ENCODE assay signal across 11 cellular contexts in the genomic region with DNA sequence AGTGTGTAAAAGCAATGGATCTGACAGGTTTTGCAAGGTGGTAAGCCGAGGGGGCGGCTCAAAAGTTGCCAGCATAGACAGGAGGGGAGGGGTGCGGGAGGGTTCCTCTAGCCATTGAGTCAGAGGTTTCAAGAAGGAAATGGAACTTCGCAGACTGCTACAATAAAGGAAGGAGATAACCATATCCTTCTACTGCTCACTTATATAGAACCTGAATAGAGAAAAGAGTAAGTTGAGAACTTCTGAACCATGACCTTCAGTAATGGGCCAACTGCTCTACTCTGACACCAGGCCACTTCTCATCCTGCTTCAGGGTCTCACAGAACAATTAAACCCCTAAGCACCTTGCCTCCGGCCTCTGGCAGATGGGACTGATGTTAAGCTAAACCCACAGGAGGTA. TPM values are rescaled to one million over a fixed set of nuclear protein-coding genes. Genes with fewer than 3 reads are reported as not detected.
DNase-seq lines count a peak whose midpoint lies in the region; ATAC-seq and TF ChIP-seq lines count a peak whose summit lies in the region.
"Had no signal": no experiment of that assay in that cellular context is flagged by ENCODE, and none has a peak within 500 bp of the region (broad histone marks: within the 10 kb centered on the region; RNA-seq: fewer than 3 reads in every experiment).

No MANE protein-coding gene starts in this region.

- ATAC-seq in HG03108 (IDR thresholded peaks at IDR 0.05; ENCODE audit: unreplicated experiment) (peak; percentile 70), upper lobe of right lung (peak; percentile 37)
- peak; percentile 95 to 96 for ATAC-seq in activated T-cell treated with anti-CD3 and anti-CD28 coated beads, Interleukin-2, amount 50 U/mL, for 4 hours

- CTCF ChIA-PET in activated naive CD4-positive, alpha-beta T cell treated with anti-CD3 and anti-CD28 coated beads for 36 hours (lab: Charles Lee) = interaction anchor here (0.6 to 1.1 kb wide), 3 partner anchors 16 to 106 kb away, joined by 3 to 5 read pairs (median 4); no protein-coding TSS in a partner anchor

- peaks cover 16% of the 10 kb centered on the region for H3K4me1 ChIP-seq in upper lobe of right lung
- H3K4me1 ChIP-seq: parathyroid adenoma had no signal

- peaks cover 26% of the 10 kb centered on the region for H3K4me1 Mint-ChIP-seq in activated naive CD4-positive, alpha-beta T cell treated with anti-CD3 and anti-CD28 coated beads for 36 hours (ENCODE audit: low read depth)
- H3K4me1 Mint-ChIP-seq in activated T-cell treated with anti-CD3 and anti-CD28 coated beads, Interleukin-2, amount 50 U/mL, for 4 hours (ENCODE audit: low read depth) = peaks cover 35% of the 10 kb centered on the region

- H3K9me3 ChIP-seq in upper lobe of right lung = no peaks in the 10 kb centered on the region
- H3K9me3 ChIP-seq: Peyer's patch had no signal

- TF ChIP-seq CTCF in upper lobe of right lung (IDR thresholded peaks at IDR 0.05) = no peak

- H3K27ac Mint-ChIP-seq in activated naive CD4-positive, alpha-beta T cell treated with anti-CD3 and anti-CD28 coated beads for 36 hours = peak overlapping the region; percentile 3
- H3K27ac Mint-ChIP-seq: CD4-positive, alpha-beta memory T cell had no signal

- intact Hi-C loops in activated naive CD4-positive, alpha-beta T cell treated with anti-CD3 and anti-CD28 coated beads for 36 hours (cut with micrococcal nuclease) = loop anchor here (1.0 to 5.0 kb wide), 4 partner anchors 15 to 101 kb away; no protein-coding TSS in a partner anchor
- intact Hi-C loops in upper lobe of right lung (cut with DNase I) = no loop called here

- H3K27ac ChIP-seq in upper lobe of right lung = no peak overlapping the region
- H3K27ac ChIP-seq: parathyroid adenoma had no signal

- no peak overlapping the region for H3K4me3 Mint-ChIP-seq in activated naive CD4-positive, alpha-beta T cell treated with anti-CD3 and anti-CD28 coated beads for 36 hours
- H3K4me3 Mint-ChIP-seq in activated T-cell treated with anti-CD3 and anti-CD28 coated beads, Interleukin-2, amount 50 U/mL, for 4 hours = no peak overlapping the region
- H3K4me3 Mint-ChIP-seq: CD4-positive, alpha-beta memory T cell had no signal

- H3K9me3 Mint-ChIP-seq in activated naive CD4-positive, alpha-beta T cell treated with anti-CD3 and anti-CD28 coated beads for 36 hours = no peaks in the 10 kb centered on the region
- H3K9me3 Mint-ChIP-seq in activated T-cell treated with anti-CD3 and anti-CD28 coated beads, Interleukin-2, amount 50 U/mL, for 4 hours = no peaks in the 10 kb centered on the region

- H3K36me3 ChIP-seq in upper lobe of right lung = no peaks in the 10 kb centered on the region
- H3K36me3 ChIP-seq: Peyer's patch had no signal

- DNase-seq in activated naive CD4-positive, alpha-beta T cell treated with anti-CD3 and anti-CD28 coated beads for 36 hours = peak; percentile 75
- no peak for DNase-seq in activated naive CD4-positive, alpha-beta T cell treated with anti-CD3 and anti-CD28 coated beads, Interleukin-2, amount 50 U/mL, for 16 hours
- no peak for DNase-seq in activated T-cell treated with anti-CD3 and anti-CD28 coated beads, Interleukin-2, amount 50 U/mL, for 4 hours
- peak; percentile 46 for DNase-seq in upper lobe of right lung
- DNase-seq in mucosa of gallbladder (ENCODE audit: low spot score) = no peak
- DNase-seq in NCI-H1417 treated with DMSO at 0.1 percent for 48 hours (lab: John Stamatoyannopoulos, UW) = no peak
- no peak for DNase-seq in RKO (ENCODE audit: low spot score)
- DNase-seq: CD4-positive, alpha-beta memory T cell had no signal

- H3K27me3 Mint-ChIP-seq in activated naive CD4-positive, alpha-beta T cell treated with anti-CD3 and anti-CD28 coated beads for 36 hours (ENCODE audit: low read depth) = peaks cover 13% of the 10 kb centered on the region
- H3K27me3 Mint-ChIP-seq in activated T-cell treated with anti-CD3 and anti-CD28 coated beads, Interleukin-2, amount 50 U/mL, for 4 hours (ENCODE audit: low read depth) = peaks cover 3% of the 10 kb centered on the region

- H3K36me3 Mint-ChIP-seq in activated naive CD4-positive, alpha-beta T cell treated with anti-CD3 and anti-CD28 coated beads for 36 hours (ENCODE audit: low read depth) = no peaks in the 10 kb centered on the region
- no peaks in the 10 kb centered on the region for H3K36me3 Mint-ChIP-seq in activated T-cell treated with anti-CD3 and anti-CD28 coated beads, Interleukin-2, amount 50 U/mL, for 4 hours (ENCODE audit: insufficient read depth)
- H3K36me3 Mint-ChIP-seq: CD4-positive, alpha-beta memory T cell had no signal

- H3K4me3 ChIP-seq in upper lobe of right lung = no peak overlapping the region
- H3K4me3 ChIP-seq: Peyer's patch had no signal

- H3K27me3 ChIP-seq in upper lobe of right lung = no peaks in the 10 kb centered on the region
- H3K27me3 ChIP-seq: Peyer's patch had no signal

RNA-seq across cellular contexts. Expression of gene BCAR3, which starts 26.3 kb away (rescaled TPM):
- total RNA-seq in activated naive CD4-positive, alpha-beta T cell treated with anti-CD3 and anti-CD28 coated beads for 36 hours = under 1 TPM; 0.42 to 0.55 TPM
- total RNA-seq in activated T-cell treated with anti-CD3 and anti-CD28 coated beads, Interleukin-2, amount 50 U/mL, for 4 hours = 1 to 10 TPM in 2 of 3 donors, under 1 TPM in 1; 0.53 to 1.7 (median 1.2) TPM
- total RNA-seq in upper lobe of right lung (23.5 TPM), mucosa of gallbladder (51.8 TPM)

Comparison
In these comparisons a context has a peak if more than half of its experiments do, and no peak if none do; other contexts are left out.
1. DNase-seq: peak in activated naive CD4-positive, alpha-beta T cell treated with anti-CD3 and anti-CD28 coated beads for 36 hours (single experiment) and upper lobe of right lung (single experiment); none in activated naive CD4-positive, alpha-beta T cell treated with anti-CD3 and anti-CD28 coated beads, Interleukin-2, amount 50 U/mL, for 16 hours (single experiment), activated T-cell treated with anti-CD3 and anti-CD28 coated beads, Interleukin-2, amount 50 U/mL, for 4 hours (single experiment), mucosa of gallbladder (single experiment), NCI-H1417 treated with DMSO at 0.1 percent for 48 hours (single experiment) and RKO (single experiment).
2. ATAC-seq: peak in every context shown above with its lines; median percentile 96 in activated T-cell treated with anti-CD3 and anti-CD28 coated beads, Interleukin-2, amount 50 U/mL, for 4 hours; 70 in HG03108; 37 in upper lobe of right lung.